ENCODE assay signal across 16 cellular contexts in the genomic region with DNA sequence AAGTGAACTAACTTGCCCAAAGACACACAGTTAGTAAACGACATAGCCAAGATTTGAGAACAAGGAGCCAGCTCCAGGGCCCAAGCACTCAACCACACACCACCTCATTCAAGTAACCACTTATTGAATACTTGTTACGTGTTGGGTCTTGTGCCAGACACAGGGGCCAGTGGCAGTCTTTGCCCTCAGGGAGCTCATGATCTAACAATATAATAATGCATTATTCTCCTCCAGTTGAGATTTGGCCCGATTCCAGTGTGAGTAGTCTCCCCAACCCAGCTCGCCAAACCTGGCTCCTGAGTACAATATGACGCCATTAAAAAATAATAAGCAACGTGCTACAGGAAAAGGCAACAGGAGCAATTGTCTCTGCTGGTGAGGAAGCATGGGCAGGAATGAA. TPM values are rescaled to one million over a fixed set of nuclear protein-coding genes. Genes with fewer than 3 reads are reported as not detected.
A peak's percentile ranks its signal among the peaks of the same experiment; 100 is the strongest.
DNase-seq lines count a peak whose midpoint lies in the region; ATAC-seq, FAIRE-seq and TF ChIP-seq lines count a peak whose summit lies in the region.
"Had no signal": no experiment of that assay in that cellular context is flagged by ENCODE, and none has a peak within 500 bp of the region (broad histone marks: within the 10 kb centered on the region; RNA-seq: fewer than 3 reads in every experiment).

No MANE protein-coding gene starts in this region.

- ATAC-seq in HG03039 (IDR thresholded peaks at IDR 0.05; ENCODE audit: unreplicated experiment), result no peak
- ATAC-seq: pancreas, upper lobe of right lung had no signal

- H3K79me2 ChIP-seq in astrocyte (ENCODE audit: insufficient read depth, low read length), result no peaks in the 10 kb centered on the region

- H3K4me3 ChIP-seq in astrocyte (ENCODE audit: insufficient read depth, low read depth, low read length) (no peak overlapping the region), fibroblast of mammary gland (ENCODE audit: control insufficient read depth, low read depth, low read length) (no peak overlapping the region)
- H3K4me3 ChIP-seq: pancreas, upper lobe of right lung had no signal

- H3K27me3 Mint-ChIP-seq in astrocyte (ENCODE audit: low read depth, unreplicated experiment) (no peaks in the 10 kb centered on the region), chondrocyte (ENCODE audit: low read depth) (no peaks in the 10 kb centered on the region), mesothelial cell of epicardium (ENCODE audit: low read depth) (no peaks in the 10 kb centered on the region)

- H3K4me3 Mint-ChIP-seq in astrocyte (ENCODE audit: unreplicated experiment) (peak overlapping the region; percentile 43), chondrocyte (ENCODE audit: unreplicated experiment) (no peak overlapping the region), mesothelial cell of epicardium (no peak overlapping the region)
- H3K4me3 Mint-ChIP-seq: activated naive CD8-positive, alpha-beta T cell; T-helper 1 cell treated with Interleukin-12 subunit alpha and Interleukin-12 subunit beta and Interleukin-4 antibody, amounts not matched to agents 30 μg/mL and 1 μg/mL, for 36 hours had no signal

- H4K20me1 ChIP-seq in astrocyte (ENCODE audit: insufficient read depth, low read length), result no peaks in the 10 kb centered on the region

- H3K27ac ChIP-seq in astrocyte (ENCODE audit: low read depth, low read length), result peak overlapping the region; percentile 86
- H3K27ac ChIP-seq: pancreas, upper lobe of right lung had no signal

- no peaks in the 10 kb centered on the region for H3K27me3 ChIP-seq in astrocyte (ENCODE audit: insufficient read depth, low read length)

- no peak overlapping the region for H2AFZ ChIP-seq in astrocyte (ENCODE audit: low read depth, low read length)

- H3K27ac Mint-ChIP-seq in astrocyte (ENCODE audit: unreplicated experiment) (peak overlapping the region; percentile 92), chondrocyte (ENCODE audit: unreplicated experiment) (no peak overlapping the region), mesothelial cell of epicardium (no peak overlapping the region)
- H3K27ac Mint-ChIP-seq: activated naive CD8-positive, alpha-beta T cell; T-helper 1 cell treated with Interleukin-12 subunit alpha and Interleukin-12 subunit beta and Interleukin-4 antibody, amounts not matched to agents 30 μg/mL and 1 μg/mL, for 36 hours had no signal

- no peaks in the 10 kb centered on the region for H3K36me3 Mint-ChIP-seq in astrocyte (ENCODE audit: low read depth, unreplicated experiment)
- no peaks in the 10 kb centered on the region for H3K36me3 Mint-ChIP-seq in chondrocyte (ENCODE audit: low read depth)
- H3K36me3 Mint-ChIP-seq in mesothelial cell of epicardium, result no peaks in the 10 kb centered on the region
- H3K36me3 Mint-ChIP-seq: activated naive CD8-positive, alpha-beta T cell had no signal

- DNase-seq in DMS79 (lab: John Stamatoyannopoulos, UW) (peak; percentile 42), HPDE6-E6E7 (ENCODE audit: extremely low spot score) (peak; percentile 90), astrocyte (ENCODE audit: low read depth) (peak; percentile 88), fibroblast of mammary gland (ENCODE audit: low read depth) (peak; percentile 47), islet precursor cell (no peak), chondrocyte (ENCODE audit: low spot score) (no peak), mesothelial cell of epicardium (ENCODE audit: low spot score in 2 of 2, unreplicated experiment in 2 of 2) (no peak)
- DNase-seq: AML-193; cerebellar nuclear complex; NCI-H510A; pancreas; stimulated activated naive CD4-positive, alpha-beta T cell; upper lobe of right lung had no signal

- H3K9me3 Mint-ChIP-seq in astrocyte (ENCODE audit: unreplicated experiment) (no peaks in the 10 kb centered on the region), chondrocyte (ENCODE audit: low read depth) (no peaks in the 10 kb centered on the region), mesothelial cell of epicardium (no peaks in the 10 kb centered on the region)
- H3K9me3 Mint-ChIP-seq: T-helper 1 cell treated with Interleukin-12 subunit alpha and Interleukin-12 subunit beta and Interleukin-4 antibody, amounts not matched to agents 30 μg/mL and 1 μg/mL, for 36 hours had no signal

- H3K9ac ChIP-seq in astrocyte (ENCODE audit: low read length), result peak overlapping the region; percentile 33

- no peak for TF ChIP-seq CTCF in astrocyte (IDR thresholded peaks at IDR 0.05; ENCODE audit: insufficient read depth, low read depth, low read length)
- TF ChIP-seq CTCF in fibroblast of mammary gland (conservative IDR thresholded peaks at IDR 0.05; ENCODE audit: control insufficient read depth, insufficient read depth, low read depth, low read length), result no peak
- no peak for TF ChIP-seq CTCF in chondrocyte (IDR thresholded peaks at IDR 0.05)
- TF ChIP-seq CTCF in mesothelial cell of epicardium (IDR thresholded peaks at IDR 0.05; ENCODE audit: unreplicated experiment), result no peak

- peak overlapping the region; percentile 9 for H3K4me2 ChIP-seq in astrocyte (ENCODE audit: low read length)

- no peaks in the 10 kb centered on the region for H3K9me3 ChIP-seq in astrocyte (ENCODE audit: insufficient read depth, low read depth, low read length)
- H3K9me3 ChIP-seq: pancreas, upper lobe of right lung had no signal

- H3K4me1 Mint-ChIP-seq in astrocyte (ENCODE audit: low read depth, unreplicated experiment) (peaks cover 32% of the 10 kb centered on the region), chondrocyte (ENCODE audit: low read depth) (peaks cover 15% of the 10 kb centered on the region), mesothelial cell of epicardium (peaks cover 2% of the 10 kb centered on the region)

- H3K36me3 ChIP-seq in astrocyte (ENCODE audit: insufficient read depth, low read length), result no peaks in the 10 kb centered on the region
- H3K36me3 ChIP-seq: pancreas, upper lobe of right lung had no signal

- H3K4me1 ChIP-seq in astrocyte (ENCODE audit: insufficient read depth, low read length), result peaks cover 24% of the 10 kb centered on the region
- H3K4me1 ChIP-seq: pancreas, upper lobe of right lung had no signal

- no peak for FAIRE-seq in astrocyte (lab: Jason Lieb, UNC)
- FAIRE-seq: pancreas had no signal

RNA-seq across cellular contexts. Expression of gene STK17A, which starts 14.4 kb away (rescaled TPM):
- total RNA-seq in astrocyte (38.4 and 39.1 TPM in 2 replicates), chondrocyte (17.1 to 35.0 TPM (median 35.0 TPM) in 3 replicates), mesothelial cell of epicardium (7.8 to 9.5 TPM (median 9.3 TPM) in 3 replicates)

Comparison
In these comparisons a context has a peak if more than half of its experiments do, and no peak if none do; other contexts are left out.
1. DNase-seq: peak in DMS79 (single experiment), HPDE6-E6E7 (single experiment), astrocyte (single experiment) and fibroblast of mammary gland (single experiment); none in islet precursor cell (single experiment), chondrocyte (single experiment) and mesothelial cell of epicardium (0 of 2).